Comparison of ENCODE assay signal across 8 cellular contexts in genomic region chr10:91006001-91006751, GRCh38.
DNase-seq lines count a peak whose midpoint lies in the region; ATAC-seq and TF ChIP-seq lines count a peak whose summit lies in the region.

No MANE protein-coding gene starts in this region.

- ATAC-seq in GM21515 (IDR thresholded peaks at IDR 0.05; ENCODE audit: unreplicated experiment) (peak; percentile 47), SK-N-SH treated with all-trans-retinoic acid at 6 μM for 48 hours (peak; percentile 96), Right ventricle myocardium superior (ENCODE audit: poor library complexity) (peak; percentile 89), HG03460 (IDR thresholded peaks at IDR 0.05; ENCODE audit: unreplicated experiment) (no peak)
- ATAC-seq in activated naive CD4-positive, alpha-beta T cell treated with anti-CD3 and anti-CD28 coated beads, Interleukin-2, amount 50 U/mL, for 72 hours = peak; percentile 69 to 79

- H3K9me3 Mint-ChIP-seq in activated naive CD4-positive, alpha-beta T cell treated with anti-CD3 and anti-CD28 coated beads, Interleukin-2, amount 50 U/mL, for 72 hours = no peaks in the 10 kb centered on the region

- no peaks in the 10 kb centered on the region for H3K36me3 Mint-ChIP-seq in activated naive CD4-positive, alpha-beta T cell treated with anti-CD3 and anti-CD28 coated beads, Interleukin-2, amount 50 U/mL, for 72 hours

- no peaks in the 10 kb centered on the region for H3K36me3 ChIP-seq in KOPT-K1 (ENCODE audit: insufficient read depth, low read length)

- DNase-seq in DMS114 treated with DMSO at 0.1 percent for 48 hours (lab: John Stamatoyannopoulos, UW; ENCODE audit: unreplicated experiment) (peak; percentile 17), Right ventricle myocardium superior (peak; percentile 52), retina (peak; percentile 37)
- DNase-seq in activated naive CD4-positive, alpha-beta T cell treated with anti-CD3 and anti-CD28 coated beads, Interleukin-2, amount 50 U/mL, for 72 hours (ENCODE audit: low spot score in 2 of 2) = peak in 1 of 2 donors; percentile 80

- peaks cover 9% of the 10 kb centered on the region for H3K9me3 ChIP-seq in KOPT-K1 (ENCODE audit: insufficient read depth, low read length, poor library complexity, severe bottlenecking)

- peak overlapping the region; percentile 14 to 68 for H3K27ac Mint-ChIP-seq in activated naive CD4-positive, alpha-beta T cell treated with anti-CD3 and anti-CD28 coated beads, Interleukin-2, amount 50 U/mL, for 72 hours

- H3K27ac ChIP-seq in KOPT-K1 (ENCODE audit: low read depth, low read length, poor library complexity, severe bottlenecking) = peak overlapping the region; percentile 91

- intact Hi-C loops in Right ventricle myocardium superior (cut with DNase I) = loop anchor here (5.0 kb wide), 1 partner anchor 246 kb away; no protein-coding TSS in a partner anchor

TF ChIP-seq in SK-N-SH treated with all-trans-retinoic acid at 6 μM for 48 hours, 23 proteins besides CTCF, POLR2A, EP300 and RAD21:
- TF ChIP-seq GLIS3 (CRISPR knock-in tag; IDR thresholded peaks at IDR 0.05) (no peak), TOX (CRISPR knock-in tag; IDR thresholded peaks at IDR 0.05; ENCODE audit: borderline replicate concordance) (no peak), ZNF565 (CRISPR knock-in tag; conservative IDR thresholded peaks at IDR 0.05; ENCODE audit: low read depth) (no peak), ZNF70 (CRISPR knock-in tag; IDR thresholded peaks at IDR 0.05) (no peak), CSRNP3 (CRISPR knock-in tag; IDR thresholded peaks at IDR 0.05) (no peak), SNAI2 (CRISPR knock-in tag; IDR thresholded peaks at IDR 0.05) (no peak), TCF4 (CRISPR knock-in tag; IDR thresholded peaks at IDR 0.05; ENCODE audit: borderline replicate concordance) (no peak), ZFP3 (CRISPR knock-in tag; IDR thresholded peaks at IDR 0.05) (no peak), CSDC2 (CRISPR knock-in tag; IDR thresholded peaks at IDR 0.05) (no peak), BACH2 (CRISPR knock-in tag; IDR thresholded peaks at IDR 0.05; ENCODE audit: borderline replicate concordance) (no peak), ZFP30 (CRISPR knock-in tag; IDR thresholded peaks at IDR 0.05) (no peak), ZC3H10 (CRISPR knock-in tag; IDR thresholded peaks at IDR 0.05) (no peak), PPARA (CRISPR knock-in tag; IDR thresholded peaks at IDR 0.05; ENCODE audit: borderline replicate concordance) (no peak), ESRRG (CRISPR knock-in tag; IDR thresholded peaks at IDR 0.05) (no peak)
- TF ChIP-seq, protein P1, sequence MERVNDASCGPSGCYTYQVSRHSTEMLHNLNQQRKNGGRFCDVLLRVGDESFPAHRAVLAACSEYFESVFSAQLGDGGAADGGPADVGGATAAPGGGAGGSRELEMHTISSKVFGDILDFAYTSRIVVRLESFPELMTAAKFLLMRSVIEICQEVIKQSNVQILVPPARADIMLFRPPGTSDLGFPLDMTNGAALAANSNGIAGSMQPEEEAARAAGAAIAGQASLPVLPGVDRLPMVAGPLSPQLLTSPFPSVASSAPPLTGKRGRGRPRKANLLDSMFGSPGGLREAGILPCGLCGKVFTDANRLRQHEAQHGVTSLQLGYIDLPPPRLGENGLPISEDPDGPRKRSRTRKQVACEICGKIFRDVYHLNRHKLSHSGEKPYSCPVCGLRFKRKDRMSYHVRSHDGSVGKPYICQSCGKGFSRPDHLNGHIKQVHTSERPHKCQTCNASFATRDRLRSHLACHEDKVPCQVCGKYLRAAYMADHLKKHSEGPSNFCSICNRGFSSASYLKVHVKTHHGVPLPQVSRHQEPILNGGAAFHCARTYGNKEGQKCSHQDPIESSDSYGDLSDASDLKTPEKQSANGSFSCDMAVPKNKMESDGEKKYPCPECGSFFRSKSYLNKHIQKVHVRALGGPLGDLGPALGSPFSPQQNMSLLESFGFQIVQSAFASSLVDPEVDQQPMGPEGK (CRISPR knock-in tag; IDR thresholded peaks at IDR 0.05; ENCODE audit: borderline replicate concordance) = no peak
- TF ChIP-seq, protein P2, sequence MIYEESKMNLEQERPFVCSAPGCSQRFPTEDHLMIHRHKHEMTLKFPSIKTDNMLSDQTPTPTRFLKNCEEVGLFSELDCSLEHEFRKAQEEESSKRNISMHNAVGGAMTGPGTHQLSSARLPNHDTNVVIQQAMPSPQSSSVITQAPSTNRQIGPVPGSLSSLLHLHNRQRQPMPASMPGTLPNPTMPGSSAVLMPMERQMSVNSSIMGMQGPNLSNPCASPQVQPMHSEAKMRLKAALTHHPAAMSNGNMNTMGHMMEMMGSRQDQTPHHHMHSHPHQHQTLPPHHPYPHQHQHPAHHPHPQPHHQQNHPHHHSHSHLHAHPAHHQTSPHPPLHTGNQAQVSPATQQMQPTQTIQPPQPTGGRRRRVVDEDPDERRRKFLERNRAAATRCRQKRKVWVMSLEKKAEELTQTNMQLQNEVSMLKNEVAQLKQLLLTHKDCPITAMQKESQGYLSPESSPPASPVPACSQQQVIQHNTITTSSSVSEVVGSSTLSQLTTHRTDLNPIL (CRISPR knock-in tag; IDR thresholded peaks at IDR 0.05; ENCODE audit: low read depth) = no peak
- TF ChIP-seq, protein P3, sequence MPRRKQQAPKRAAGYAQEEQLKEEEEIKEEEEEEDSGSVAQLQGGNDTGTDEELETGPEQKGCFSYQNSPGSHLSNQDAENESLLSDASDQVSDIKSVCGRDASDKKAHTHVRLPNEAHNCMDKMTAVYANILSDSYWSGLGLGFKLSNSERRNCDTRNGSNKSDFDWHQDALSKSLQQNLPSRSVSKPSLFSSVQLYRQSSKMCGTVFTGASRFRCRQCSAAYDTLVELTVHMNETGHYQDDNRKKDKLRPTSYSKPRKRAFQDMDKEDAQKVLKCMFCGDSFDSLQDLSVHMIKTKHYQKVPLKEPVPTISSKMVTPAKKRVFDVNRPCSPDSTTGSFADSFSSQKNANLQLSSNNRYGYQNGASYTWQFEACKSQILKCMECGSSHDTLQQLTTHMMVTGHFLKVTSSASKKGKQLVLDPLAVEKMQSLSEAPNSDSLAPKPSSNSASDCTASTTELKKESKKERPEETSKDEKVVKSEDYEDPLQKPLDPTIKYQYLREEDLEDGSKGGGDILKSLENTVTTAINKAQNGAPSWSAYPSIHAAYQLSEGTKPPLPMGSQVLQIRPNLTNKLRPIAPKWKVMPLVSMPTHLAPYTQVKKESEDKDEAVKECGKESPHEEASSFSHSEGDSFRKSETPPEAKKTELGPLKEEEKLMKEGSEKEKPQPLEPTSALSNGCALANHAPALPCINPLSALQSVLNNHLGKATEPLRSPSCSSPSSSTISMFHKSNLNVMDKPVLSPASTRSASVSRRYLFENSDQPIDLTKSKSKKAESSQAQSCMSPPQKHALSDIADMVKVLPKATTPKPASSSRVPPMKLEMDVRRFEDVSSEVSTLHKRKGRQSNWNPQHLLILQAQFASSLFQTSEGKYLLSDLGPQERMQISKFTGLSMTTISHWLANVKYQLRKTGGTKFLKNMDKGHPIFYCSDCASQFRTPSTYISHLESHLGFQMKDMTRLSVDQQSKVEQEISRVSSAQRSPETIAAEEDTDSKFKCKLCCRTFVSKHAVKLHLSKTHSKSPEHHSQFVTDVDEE (CRISPR knock-in tag; IDR thresholded peaks at IDR 0.05) = no peak
- TF ChIP-seq, protein P4, sequence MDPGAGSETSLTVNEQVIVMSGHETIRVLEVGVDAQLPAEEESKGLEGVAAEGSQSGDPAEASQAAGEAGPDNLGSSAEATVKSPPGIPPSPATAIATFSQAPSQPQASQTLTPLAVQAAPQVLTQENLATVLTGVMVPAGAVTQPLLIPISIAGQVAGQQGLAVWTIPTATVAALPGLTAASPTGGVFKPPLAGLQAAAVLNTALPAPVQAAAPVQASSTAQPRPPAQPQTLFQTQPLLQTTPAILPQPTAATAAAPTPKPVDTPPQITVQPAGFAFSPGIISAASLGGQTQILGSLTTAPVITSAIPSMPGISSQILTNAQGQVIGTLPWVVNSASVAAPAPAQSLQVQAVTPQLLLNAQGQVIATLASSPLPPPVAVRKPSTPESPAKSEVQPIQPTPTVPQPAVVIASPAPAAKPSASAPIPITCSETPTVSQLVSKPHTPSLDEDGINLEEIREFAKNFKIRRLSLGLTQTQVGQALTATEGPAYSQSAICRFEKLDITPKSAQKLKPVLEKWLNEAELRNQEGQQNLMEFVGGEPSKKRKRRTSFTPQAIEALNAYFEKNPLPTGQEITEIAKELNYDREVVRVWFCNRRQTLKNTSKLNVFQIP (CRISPR knock-in tag; IDR thresholded peaks at IDR 0.05; ENCODE audit: borderline replicate concordance, low read depth) = no peak
